ENCODE assay signal across 17 cellular contexts in the genomic region with DNA sequence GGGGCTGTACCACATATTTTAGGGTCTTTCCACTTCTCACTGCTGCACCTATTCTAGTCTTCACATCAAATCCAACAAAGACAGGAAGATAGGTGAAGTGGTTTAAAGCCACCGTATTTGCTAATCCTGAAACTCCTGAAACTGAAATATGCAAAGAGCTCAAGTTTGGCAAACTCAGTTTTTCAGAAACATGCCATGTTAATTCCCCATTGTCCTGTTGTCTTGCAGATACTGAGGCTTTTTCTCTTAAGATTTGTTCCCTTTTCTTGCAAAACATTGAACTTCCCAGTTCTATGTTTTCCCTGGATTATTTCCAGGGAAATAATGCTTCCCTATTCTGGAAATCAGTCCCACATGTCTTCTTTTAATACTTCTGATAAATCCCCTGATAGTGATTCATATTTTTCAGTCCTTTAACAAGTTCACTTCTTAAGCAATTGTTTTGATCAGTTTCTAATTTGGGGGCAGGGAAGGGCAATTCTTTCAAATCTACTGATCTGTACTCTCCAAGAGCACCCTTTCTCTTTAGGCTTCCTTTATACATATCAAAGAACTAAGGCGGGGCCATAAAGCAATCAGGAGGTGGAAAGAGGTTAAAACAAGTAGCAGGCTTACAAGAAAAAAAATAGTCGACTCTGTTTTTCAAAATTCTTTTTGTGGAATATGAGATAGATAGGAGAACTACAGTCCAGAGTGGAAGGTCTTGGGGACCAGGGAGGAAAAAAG.
DNase-seq lines count a peak whose midpoint lies in the region; ATAC-seq and TF ChIP-seq lines count a peak whose summit lies in the region.
"Had no signal": no experiment of that assay in that cellular context is flagged by ENCODE, and none has a peak within 500 bp of the region (broad histone marks: within the 10 kb centered on the region; RNA-seq: fewer than 3 reads in every experiment).

No MANE protein-coding gene starts in this region.

- no peak overlapping the region for H3K4me3 Mint-ChIP-seq in activated naive CD8-positive, alpha-beta T cell treated with anti-CD3 and anti-CD28 coated beads for 36 hours
- H3K4me3 Mint-ChIP-seq in activated naive CD8-positive, alpha-beta T cell treated with anti-CD3 and anti-CD28 coated beads, Interleukin-2, amount 50 U/mL, for 24 hours: no peak overlapping the region
- H3K4me3 Mint-ChIP-seq: activated T-helper 17 cell treated with anti-CD3 and anti-CD28 coated beads, Interleukin-2, amount 50 U/mL, for 72 hours; endodermal cell; natural killer cell had no signal

- no peaks in the 10 kb centered on the region for H3K27me3 Mint-ChIP-seq in activated naive CD8-positive, alpha-beta T cell treated with anti-CD3 and anti-CD28 coated beads for 36 hours
- H3K27me3 Mint-ChIP-seq in activated naive CD8-positive, alpha-beta T cell treated with anti-CD3 and anti-CD28 coated beads, Interleukin-2, amount 50 U/mL, for 24 hours: peaks cover 3% of the 10 kb centered on the region

- no peak overlapping the region for H3K4me3 ChIP-seq in fibroblast of pulmonary artery (replicated peaks; ENCODE audit: low read depth, low read length)
- H3K4me3 ChIP-seq in thyroid gland (replicated peaks in 1 of 3): no peak overlapping the region
- H3K4me3 ChIP-seq: heart right ventricle, sigmoid colon had no signal

- no peak for TF ChIP-seq POLR2A in thyroid gland (IDR thresholded peaks at IDR 0.05)

- peak overlapping the region in 2 of 3 donors; percentile 9 to 23 for H3K27ac ChIP-seq in thyroid gland
- H3K27ac ChIP-seq: 22Rv1, sigmoid colon had no signal

- H3K4me1 ChIP-seq in thyroid gland: peaks cover 24 to 27% of the 10 kb centered on the region in 2 donors

- no peak for DNase-seq in activated naive CD8-positive, alpha-beta T cell treated with anti-CD3 and anti-CD28 coated beads for 36 hours
- DNase-seq in activated naive CD8-positive, alpha-beta T cell treated with anti-CD3 and anti-CD28 coated beads, Interleukin-2, amount 50 U/mL, for 24 hours: no peak
- DNase-seq in fibroblast of pulmonary artery (ENCODE audit: low read depth) (peak; percentile 55), thyroid gland (no peak), NCI-H1694 treated with DMSO at 0.1 percent for 48 hours (lab: John Stamatoyannopoulos, UW) (no peak)
- DNase-seq in activated naive CD4-positive, alpha-beta T cell treated with Interleukin-2 at 50 U/mL for 16 hours: no peak
- DNase-seq: activated CD4-positive, alpha-beta T cell treated with anti-CD3 and anti-CD28 coated beads, Interleukin-2, amount 50 U/mL, for 4 hours; endodermal cell; natural killer cell; NCI-H2029; NCI-H774 had no signal

- 55 to 56% methylated on average over 3 of the region's 3 CpGs for WGBS in thyroid gland, 2 donors

- peaks cover 13% of the 10 kb centered on the region for H3K4me1 Mint-ChIP-seq in activated naive CD8-positive, alpha-beta T cell treated with anti-CD3 and anti-CD28 coated beads for 36 hours
- H3K4me1 Mint-ChIP-seq in activated naive CD8-positive, alpha-beta T cell treated with anti-CD3 and anti-CD28 coated beads, Interleukin-2, amount 50 U/mL, for 24 hours: peaks cover 6% of the 10 kb centered on the region
- H3K4me1 Mint-ChIP-seq: activated T-helper 17 cell treated with anti-CD3 and anti-CD28 coated beads, Interleukin-2, amount 50 U/mL, for 72 hours; natural killer cell had no signal

- H3K9me3 Mint-ChIP-seq in activated naive CD8-positive, alpha-beta T cell treated with anti-CD3 and anti-CD28 coated beads for 36 hours: peaks cover 12% of the 10 kb centered on the region
- no peaks in the 10 kb centered on the region for H3K9me3 Mint-ChIP-seq in activated naive CD8-positive, alpha-beta T cell treated with anti-CD3 and anti-CD28 coated beads, Interleukin-2, amount 50 U/mL, for 24 hours
- H3K9me3 Mint-ChIP-seq: endodermal cell, natural killer cell had no signal

- no peaks in the 10 kb centered on the region for H3K36me3 ChIP-seq in thyroid gland
- H3K36me3 ChIP-seq: heart right ventricle, sigmoid colon had no signal

- peak overlapping the region; percentile 42 for H3K27ac Mint-ChIP-seq in activated naive CD8-positive, alpha-beta T cell treated with anti-CD3 and anti-CD28 coated beads for 36 hours
- H3K27ac Mint-ChIP-seq in activated naive CD8-positive, alpha-beta T cell treated with anti-CD3 and anti-CD28 coated beads, Interleukin-2, amount 50 U/mL, for 24 hours: no peak overlapping the region
- H3K27ac Mint-ChIP-seq: activated T-helper 17 cell treated with anti-CD3 and anti-CD28 coated beads, Interleukin-2, amount 50 U/mL, for 72 hours; endodermal cell; natural killer cell had no signal

- no peak for ATAC-seq in activated naive CD8-positive, alpha-beta T cell treated with anti-CD3 and anti-CD28 coated beads, Interleukin-2, amount 50 U/mL, for 24 hours
- ATAC-seq in HG03025 (IDR thresholded peaks at IDR 0.05; ENCODE audit: low FRiP score, unreplicated experiment) (peak; percentile 45), HG02623 (IDR thresholded peaks at IDR 0.05; ENCODE audit: unreplicated experiment) (no peak)
- ATAC-seq: activated T-helper 17 cell treated with anti-CD3 and anti-CD28 coated beads, Interleukin-2, amount 50 U/mL, for 72 hours; natural killer cell had no signal

- intact Hi-C loops in thyroid gland (cut with DNase I): no loop called here

- no peaks in the 10 kb centered on the region for H3K9me3 ChIP-seq in thyroid gland
- H3K9me3 ChIP-seq: sigmoid colon had no signal

- no peaks in the 10 kb centered on the region for H3K27me3 ChIP-seq in thyroid gland
- H3K27me3 ChIP-seq: sigmoid colon had no signal

- H3K36me3 Mint-ChIP-seq in activated naive CD8-positive, alpha-beta T cell treated with anti-CD3 and anti-CD28 coated beads for 36 hours: no peaks in the 10 kb centered on the region
- H3K36me3 Mint-ChIP-seq in activated naive CD8-positive, alpha-beta T cell treated with anti-CD3 and anti-CD28 coated beads, Interleukin-2, amount 50 U/mL, for 24 hours (ENCODE audit: low read depth): no peaks in the 10 kb centered on the region
- H3K36me3 Mint-ChIP-seq: natural killer cell had no signal

- TF ChIP-seq CTCF in fibroblast of pulmonary artery (IDR thresholded peaks at IDR 0.05; ENCODE audit: low read length, missing control alignments): no peak
- no peak for TF ChIP-seq CTCF in thyroid gland (IDR thresholded peaks at IDR 0.05)
